26 cellular contexts compared by ENCODE assay signal in genomic region chr18:68431111-68431921, GRCh38.
DNase-seq lines count a peak whose midpoint lies in the region; ATAC-seq, FAIRE-seq and TF ChIP-seq lines count a peak whose summit lies in the region.
"Had no signal": no experiment of that assay in that cellular context is flagged by ENCODE, and none has a peak within 500 bp of the region (broad histone marks: within the 10 kb centered on the region; RNA-seq: fewer than 3 reads in every experiment).

No MANE protein-coding gene starts in this region.

- H3F3A ChIP-seq in PC-3 (ENCODE audit: low read length, unreplicated experiment): no peaks in the 10 kb centered on the region

- H3K23me2 ChIP-seq in H1 (ENCODE audit: low read depth, low read length): no peaks in the 10 kb centered on the region

- H3K27ac ChIP-seq in PC-3 (ENCODE audit: low read length) (peak overlapping the region; percentile 52), H1 (ENCODE audit: low read depth, low read length) (no peak overlapping the region), neuronal stem cell (replicated peaks; ENCODE audit: low read length) (no peak overlapping the region), stomach (no peak overlapping the region)
- H3K27ac ChIP-seq: heart left ventricle, KMS-11, lower lobe of right lung, ovary, transverse colon, WERI-Rb-1 had no signal

- CTCF ChIA-PET in PC-3 (lab: Charles Lee) (no interaction called here), H1 (lab: Charles Lee; ENCODE audit: partially characterized antibody) (no interaction called here)

- POLR2A ChIA-PET in PC-3 (lab: Charles Lee; ENCODE audit: unreplicated experiment): no interaction called here
- POLR2A ChIA-PET in H1 (lab: Charles Lee; ENCODE audit: partially characterized antibody): no interaction called here

- peak overlapping the region; percentile 21 for H3K4me2 ChIP-seq in PC-3 (ENCODE audit: low read length)
- no peak overlapping the region for H3K4me2 ChIP-seq in H1 (ENCODE audit: insufficient read depth in 1 of 2, low read depth in 2 of 2, low read length in 2 of 2)
- no peak overlapping the region for H3K4me2 ChIP-seq in neuronal stem cell (ENCODE audit: insufficient read depth, low read length, poor library complexity, severe bottlenecking)
- H3K4me2 ChIP-seq: KMS-11 had no signal

- TF ChIP-seq EP300 in H1 (IDR thresholded peaks at IDR 0.05; ENCODE audit: borderline replicate concordance in 1 of 2, low read depth in 2 of 2, low read length in 2 of 2) (no peak), stomach (IDR thresholded peaks at IDR 0.05) (no peak)

- H3K27me3 ChIP-seq in PC-3 (ENCODE audit: low read length) (no peaks in the 10 kb centered on the region), H1 (replicated peaks in 1 of 4; ENCODE audit: control insufficient read depth in 3 of 4, extremely low read depth in 1 of 4, insufficient read depth in 3 of 4, low read length in 3 of 4) (no peaks in the 10 kb centered on the region), neuronal stem cell (ENCODE audit: control insufficient read depth in 3 of 3, insufficient read depth in 3 of 3, low read depth in 1 of 3, low read length in 3 of 3) (no peaks in the 10 kb centered on the region), stomach (no peaks in the 10 kb centered on the region)
- H3K27me3 ChIP-seq: BLaER1 treated with 17β-estradiol and CSF1 and Interleukin-3, amounts not matched to agents 10 nM and 100 nM; heart left ventricle; ovary; transverse colon had no signal

- no peak overlapping the region for H2BK20ac ChIP-seq in H1 (ENCODE audit: low read length)

- no peak overlapping the region for H3K14ac ChIP-seq in H1 (ENCODE audit: insufficient read length)
- H3K14ac ChIP-seq in neuronal stem cell (ENCODE audit: low read length): no peak overlapping the region

- H3K79me2 ChIP-seq in PC-3 (ENCODE audit: low read length) (no peaks in the 10 kb centered on the region), H1 (ENCODE audit: control insufficient read depth in 1 of 2, insufficient read depth in 2 of 2, low read length in 2 of 2) (no peaks in the 10 kb centered on the region)

- no peaks in the 10 kb centered on the region for H3K36me3 ChIP-seq in PC-3 (ENCODE audit: low read depth, low read length)
- no peaks in the 10 kb centered on the region for H3K36me3 ChIP-seq in H1 (ENCODE audit: control insufficient read depth in 2 of 4, insufficient read depth in 4 of 4, low read length in 3 of 4)
- no peaks in the 10 kb centered on the region for H3K36me3 ChIP-seq in neuronal stem cell (replicated peaks in 1 of 2; ENCODE audit: control insufficient read depth in 2 of 2, insufficient read depth in 2 of 2, low read length in 2 of 2)
- no peaks in the 10 kb centered on the region for H3K36me3 ChIP-seq in stomach
- H3K36me3 ChIP-seq: BLaER1 treated with 17β-estradiol and CSF1 and Interleukin-3, amounts not matched to agents 10 nM and 100 nM; heart left ventricle; lower lobe of right lung; ovary; transverse colon; WERI-Rb-1 had no signal

- TF ChIP-seq POLR2A in H1 (IDR thresholded peaks at IDR 0.05; ENCODE audit: control extremely low read depth in 1 of 2, low read depth in 2 of 2, low read length in 2 of 2): no peak
- TF ChIP-seq POLR2A in stomach (IDR thresholded peaks at IDR 0.05): no peak

- H2BK120ac ChIP-seq in H1 (replicated peaks; ENCODE audit: low read depth, low read length): no peak overlapping the region
- H2BK120ac ChIP-seq in neuronal stem cell (ENCODE audit: low read depth, low read length): no peak overlapping the region

- H3K9ac ChIP-seq in PC-3 (ENCODE audit: low read length): no peak overlapping the region; the same call in 1 of the 2 replicates
- no peak overlapping the region for H3K9ac ChIP-seq in H1 (replicated peaks in 1 of 4; ENCODE audit: extremely low read depth in 1 of 4, low read depth in 3 of 4, low read length in 3 of 4)
- no peak overlapping the region for H3K9ac ChIP-seq in neuronal stem cell (ENCODE audit: low read depth, low read length, poor library complexity)
- H3K9ac ChIP-seq: BLaER1 treated with 17β-estradiol and CSF1 and Interleukin-3, amounts not matched to agents 10 nM and 100 nM; KMS-11 had no signal

- 91% methylated on average over 6 of the region's 6 CpGs; no CpG with 5 or more reads in 1 of the 2 experiments for WGBS in H1 (ENCODE audit: extremely low coverage in 1 of 2, insufficient coverage in 1 of 2, insufficient read length in 1 of 2, insufficient replicate concordance in 2 of 2, low coverage in 1 of 2, low lambda C conversion rate in 2 of 2, missing lambda C conversion rate in 1 of 2), 2 experiments
- no CpG with 5 or more reads among the region's 6 CpGs for WGBS in neuronal stem cell (ENCODE audit: extremely low coverage in 2 of 2, insufficient read length in 2 of 2, insufficient replicate concordance in 1 of 2), 2 donors
- WGBS in stomach, 5 donors: 43 to 65% (median 46%) methylated on average over 6 of the region's 6 CpGs

- no peak; a peak in 1 of 4 replicates for TF ChIP-seq RAD21 in H1 (IDR thresholded peaks at IDR 0.05 in 1 of 2, conservative IDR thresholded peaks at IDR 0.05 in 1 of 2; ENCODE audit: low read depth in 2 of 2, low read length in 2 of 2)

- no peaks in the 10 kb centered on the region for H3K9me2 ChIP-seq in PC-3 (replicated peaks; ENCODE audit: low read length)

- no peak overlapping the region for H2BK5ac ChIP-seq in H1 (ENCODE audit: low read depth, low read length)
- H2BK5ac ChIP-seq in neuronal stem cell (ENCODE audit: low read length): no peak overlapping the region

- H4K8ac ChIP-seq in H1 (ENCODE audit: extremely low read depth, insufficient read depth, low read length): no peak overlapping the region
- no peak overlapping the region for H4K8ac ChIP-seq in neuronal stem cell (ENCODE audit: low read depth, low read length)

- H3K79me1 ChIP-seq in H1 (ENCODE audit: low read depth, low read length) (no peaks in the 10 kb centered on the region), neuronal stem cell (ENCODE audit: low read depth, low read length) (no peaks in the 10 kb centered on the region)

- intact Hi-C loops in PC-3 (cut with micrococcal nuclease) (no loop called here), stomach (cut with DNase I; ENCODE audit: low total_unique reads) (no loop called here)

- H3K23ac ChIP-seq in H1 (ENCODE audit: insufficient read length): no peak overlapping the region
- no peak overlapping the region for H3K23ac ChIP-seq in neuronal stem cell (ENCODE audit: low read depth, low read length, poor library complexity)

- H3K4me3 ChIP-seq in PC-3 (ENCODE audit: low read length): no peak overlapping the region
- no peak overlapping the region for H3K4me3 ChIP-seq in H1 (ENCODE audit: extremely low read depth in 1 of 4, insufficient read depth in 2 of 4, low read depth in 3 of 4, low read length in 4 of 4)
- no peak overlapping the region for H3K4me3 ChIP-seq in neuronal stem cell (ENCODE audit: low read length in 2 of 2)
- no peak overlapping the region for H3K4me3 ChIP-seq in stomach
- H3K4me3 ChIP-seq: BLaER1 treated with 17β-estradiol and CSF1 and Interleukin-3, amounts not matched to agents 10 nM and 100 nM; GM12878; heart left ventricle; lower lobe of right lung; ovary; transverse colon had no signal

- H3K56ac ChIP-seq in H1 (replicated peaks; ENCODE audit: insufficient read length, low read depth, low read length): no peak overlapping the region

- no peak overlapping the region for H3K4ac ChIP-seq in H1 (replicated peaks; ENCODE audit: insufficient read length, low read depth, low read length)
- no peak overlapping the region for H3K4ac ChIP-seq in neuronal stem cell (ENCODE audit: low read length)

- TF ChIP-seq CTCF in PC-3 (conservative IDR thresholded peaks at IDR 0.05; ENCODE audit: low read depth, low read length) (no peak), H1 (IDR thresholded peaks at IDR 0.05; ENCODE audit: control extremely low read depth in 1 of 3, insufficient read depth in 1 of 3, low read depth in 1 of 3, low read length in 3 of 3) (peak in 2 of 3 experiments; percentile 4 to 17; a peak in 2 of 4 replicates), stomach (IDR thresholded peaks at IDR 0.05) (no peak)

- no peak overlapping the region for H2BK15ac ChIP-seq in H1 (ENCODE audit: low read length)
- H2BK15ac ChIP-seq in neuronal stem cell (ENCODE audit: low read length): no peak overlapping the region

- H3K18ac ChIP-seq in H1 (ENCODE audit: extremely low read depth, low read length): no peak overlapping the region
- H3K18ac ChIP-seq in neuronal stem cell (ENCODE audit: low read length): peak overlapping the region; percentile 32

- peak; percentile 36; the same call in 1 of the 2 replicates for ATAC-seq in PC-3
- ATAC-seq in GM18517 (IDR thresholded peaks at IDR 0.05; ENCODE audit: unreplicated experiment): no peak
- no peak for ATAC-seq in SK-N-SH treated with all-trans-retinoic acid at 6 μM for 48 hours
- ATAC-seq: GM12878; heart left ventricle; lower lobe of right lung; stimulated activated naive CD8-positive, alpha-beta T cell treated with anti-CD3 and anti-CD28 coated beads, Interleukin-15, Interleukin-2, amounts not matched to agents 100 U/mL and 50 U/mL, for 24 hours; T-helper 17 cell had no signal

- peak overlapping the region; percentile 36; the same call in 1 of the 2 replicates for H2AFZ ChIP-seq in PC-3 (ENCODE audit: low read length)
- H2AFZ ChIP-seq in H1 (ENCODE audit: low read length): peak overlapping the region; percentile 9; the same call in 1 of the 2 replicates
- peak overlapping the region; percentile 27 for H2AFZ ChIP-seq in neuronal stem cell (ENCODE audit: low read length)

- FAIRE-seq in H1 (lab: Jason Lieb, UNC): no peak
- FAIRE-seq: A204.1, GM12878 had no signal

- no peak overlapping the region for H2AK5ac ChIP-seq in H1 (ENCODE audit: low read depth, low read length)
- H2AK5ac ChIP-seq in neuronal stem cell (ENCODE audit: low read depth, low read length): no peak overlapping the region

- no TSS peak for BruUV-seq in PC-3 (replicated peaks; lab: Mats Ljungman, UMichigan)

- H4K20me1 ChIP-seq in PC-3 (ENCODE audit: low read length) (no peaks in the 10 kb centered on the region), H1 (replicated peaks in 1 of 2; ENCODE audit: control insufficient read depth in 1 of 2, insufficient read depth in 2 of 2, low read length in 2 of 2) (no peaks in the 10 kb centered on the region)
- H4K20me1 ChIP-seq: BLaER1 treated with 17β-estradiol and CSF1 and Interleukin-3, amounts not matched to agents 10 nM and 100 nM had no signal

- H4K91ac ChIP-seq in H1 (replicated peaks; ENCODE audit: insufficient read length, low read length) (no peak overlapping the region), neuronal stem cell (ENCODE audit: low read depth, low read length, poor library complexity) (no peak overlapping the region)

- H4K5ac ChIP-seq in H1 (ENCODE audit: insufficient read length, low read depth, low read length): no peak overlapping the region

- H2BK12ac ChIP-seq in H1 (ENCODE audit: low read depth, low read length) (no peak overlapping the region), neuronal stem cell (ENCODE audit: low read length) (no peak overlapping the region)

- DNase-seq in AG20443 (ENCODE audit: low spot score) (peak; percentile 46), PC-3 (peak; percentile 52), H1 (ENCODE audit: low read depth in 1 of 2, low spot score in 2 of 2) (no peak), neuronal stem cell (ENCODE audit: low spot score) (no peak), stomach (no peak), DMS153 (lab: John Stamatoyannopoulos, UW) (no peak)
- DNase-seq: activated CD4-positive, alpha-beta memory T cell treated with anti-CD3 and anti-CD28 coated beads, Interleukin-2, amount 10 ng/mL, durations not matched to agents 7 days and 5 days; effector memory CD4-positive, alpha-beta T cell; GDM1; heart left ventricle; lower lobe of right lung; naive B cell; NCI-H526 treated with DMSO at 0.1 percent for 48 hours; ovary; SIG-M5; stimulated activated CD4-positive, alpha-beta T cell treated with anti-CD3 and anti-CD28 coated beads, Interleukin-2, amount 100 ng/mL, for 24 hours; stimulated activated naive CD8-positive, alpha-beta T cell treated with anti-CD3 and anti-CD28 coated beads, Interleukin-15, Interleukin-2, amounts not matched to agents 100 U/mL and 50 U/mL, for 24 hours; T-helper 17 cell; transverse colon; WERI-Rb-1 had no signal

- H3K4me1 ChIP-seq in PC-3 (ENCODE audit: insufficient read depth, low read length) (peaks cover 51% of the 10 kb centered on the region), H1 (replicated peaks in 1 of 4; ENCODE audit: control insufficient read depth in 3 of 4, insufficient read depth in 4 of 4, low read length in 3 of 4) (no peaks in the 10 kb centered on the region), neuronal stem cell (ENCODE audit: control insufficient read depth in 2 of 2, insufficient read depth in 1 of 2, low read depth in 1 of 2, low read length in 2 of 2) (peaks cover 0 to 15% of the 10 kb centered on the region in 2 donors), stomach (no peaks in the 10 kb centered on the region)
- H3K4me1 ChIP-seq: heart left ventricle, lower lobe of right lung, transverse colon had no signal

- no peaks in the 10 kb centered on the region for H3K9me3 ChIP-seq in PC-3 (ENCODE audit: low read length)
- no peaks in the 10 kb centered on the region for H3K9me3 ChIP-seq in H1 (ENCODE audit: insufficient read depth in 2 of 2, low read depth in 1 of 2, low read length in 1 of 2)
- no peaks in the 10 kb centered on the region for H3K9me3 ChIP-seq in neuronal stem cell (replicated peaks in 1 of 2; ENCODE audit: control insufficient read depth in 2 of 2, insufficient read depth in 1 of 2, low read depth in 1 of 2, low read length in 2 of 2)
- H3K9me3 ChIP-seq in stomach: no peaks in the 10 kb centered on the region
- H3K9me3 ChIP-seq: lower lobe of right lung, ovary, transverse colon had no signal

Comparison
In these comparisons a context has a peak if more than half of its experiments do, and no peak if none do; other contexts are left out.
1. DNase-seq: peak in AG20443 (single experiment) and PC-3 (single experiment); none in H1 (0 of 2), neuronal stem cell (single experiment), stomach (single experiment) and DMS153 (single experiment).
2. CTCF ChIP-seq: peak in H1 (2 of 3); none in PC-3 (single experiment) and stomach (0 of 7).
3. Peak in every context shown above with its lines, with median percentiles within 50 percentile points of each other: H2AFZ ChIP-seq.